10 cellular contexts compared by ENCODE assay signal in the genomic region with DNA sequence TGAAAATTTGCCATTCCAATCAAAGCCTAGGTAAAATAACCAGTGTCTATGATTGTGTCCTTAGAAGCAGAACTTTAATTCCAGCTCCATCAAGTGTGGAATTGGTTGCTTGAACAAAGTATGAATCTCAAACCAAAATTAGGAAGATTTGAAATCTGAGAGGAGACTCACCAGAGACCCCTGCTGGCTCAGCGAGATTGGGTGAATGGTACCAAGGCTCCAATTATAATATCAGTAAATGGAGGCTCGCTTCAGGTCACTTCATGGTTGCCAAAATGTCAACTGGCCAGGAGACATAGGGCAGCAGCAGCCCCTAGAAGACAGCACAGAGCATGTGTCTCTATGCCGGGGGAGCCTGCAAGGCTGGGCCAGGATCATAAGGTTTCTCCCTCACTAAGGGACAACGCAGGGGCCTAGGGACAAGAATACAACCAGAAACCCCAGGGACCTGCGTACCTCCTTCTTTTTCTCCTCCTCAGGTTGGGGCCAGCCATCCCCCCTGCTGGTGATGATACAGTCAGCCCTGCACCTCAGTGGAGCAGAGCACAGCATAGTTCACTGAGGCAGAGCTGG. TPM values are rescaled to one million over a fixed set of nuclear protein-coding genes. Genes with fewer than 3 reads are reported as not detected.
DNase-seq lines count a peak whose midpoint lies in the region; FAIRE-seq and TF ChIP-seq lines count a peak whose summit lies in the region.
"Had no signal": no experiment of that assay in that cellular context is flagged by ENCODE, and none has a peak within 500 bp of the region (broad histone marks: within the 10 kb centered on the region; RNA-seq: fewer than 3 reads in every experiment).

No MANE protein-coding gene starts in this region.

- CTCF ChIA-PET in A673 (lab: Charles Lee): no interaction called here

- TF ChIP-seq CTCF in A673 (conservative IDR thresholded peaks at IDR 0.05; ENCODE audit: low read depth, low read length): peak; percentile 64
- no peak for TF ChIP-seq CTCF in sigmoid colon (IDR thresholded peaks at IDR 0.05)
- TF ChIP-seq CTCF in coronary artery (IDR thresholded peaks at IDR 0.05): no peak

- H3K4me1 ChIP-seq in A673 (ENCODE audit: insufficient read depth, low read length, poor library complexity, severe bottlenecking) (no peaks in the 10 kb centered on the region), sigmoid colon (no peaks in the 10 kb centered on the region), small intestine (ENCODE audit: control insufficient read depth in 2 of 2, insufficient read depth in 1 of 2, low read depth in 1 of 2, low read length in 1 of 2) (no peaks in the 10 kb centered on the region)

- POLR2A ChIA-PET in A673 (lab: Charles Lee; ENCODE audit: low non-redundant PET): no interaction called here

- TF ChIP-seq EP300 in sigmoid colon (IDR thresholded peaks at IDR 0.05): no peak

- H3K36me3 ChIP-seq in A673 (ENCODE audit: insufficient read depth, low read length, poor library complexity, severe bottlenecking): peaks cover 50% of the 10 kb centered on the region
- H3K36me3 ChIP-seq in sigmoid colon: peaks cover 0 to 8% (median 2%) of the 10 kb centered on the region in 4 donors
- no peaks in the 10 kb centered on the region for H3K36me3 ChIP-seq in small intestine (ENCODE audit: control insufficient read depth in 2 of 2, insufficient read depth in 2 of 2, low read length in 2 of 2)

- H3K27ac ChIP-seq in A673 (ENCODE audit: low read depth, low read length, poor library complexity, severe bottlenecking): no peak overlapping the region
- H3K27ac ChIP-seq in sigmoid colon: no peak overlapping the region
- H3K27ac ChIP-seq in coronary artery: no peak overlapping the region
- no peak overlapping the region for H3K27ac ChIP-seq in small intestine (ENCODE audit: low read depth in 1 of 2, low read length in 1 of 2)

- no peak for TF ChIP-seq POLR2A in sigmoid colon (IDR thresholded peaks at IDR 0.05)

- BruUV-seq in A673 (replicated peaks; lab: Mats Ljungman, UMichigan): no TSS peak

- H3K4me3 ChIP-seq in A673 (ENCODE audit: low read depth, low read length, poor library complexity, severe bottlenecking) (no peak overlapping the region), sigmoid colon (no peak overlapping the region), coronary artery (no peak overlapping the region), small intestine (ENCODE audit: low read depth in 1 of 2, low read length in 2 of 2) (no peak overlapping the region)

- DNase-seq in A673 (ENCODE audit: low spot score) (peak; percentile 25), GM19239 (ENCODE audit: insufficient read length, low spot score) (peak; percentile 15), iPS-NIHi11 (ENCODE audit: low spot score) (peak; percentile 13), sigmoid colon (no peak), coronary artery (ENCODE audit: low spot score) (no peak), small intestine (no peak), NCI-H748 treated with DMSO at 0.1 percent for 48 hours (lab: John Stamatoyannopoulos, UW) (no peak)
- peak; percentile 12 to 13 for DNase-seq in activated CD4-positive, alpha-beta T cell treated with anti-CD3 and anti-CD28 coated beads, Interleukin-2, amount 50 U/mL, for 48 hours
- DNase-seq: NCI-H2029 had no signal

- 90 to 98% methylated on average over 5 of the region's 5 CpGs for WGBS in sigmoid colon, 2 donors
- WGBS in small intestine, 3 donors: 87 to 97% (median 90%) methylated on average over 5 of the region's 5 CpGs

- H3K9me3 ChIP-seq in A673 (ENCODE audit: low read depth, low read length, poor library complexity, severe bottlenecking) (no peaks in the 10 kb centered on the region), sigmoid colon (no peaks in the 10 kb centered on the region), small intestine (ENCODE audit: control insufficient read depth, low read depth) (no peaks in the 10 kb centered on the region)

- FAIRE-seq in GM19239 (lab: Jason Lieb, UNC): peak; percentile 85
- FAIRE-seq in small intestine (lab: Jason Lieb, UNC): no peak
- FAIRE-seq: GM18507 had no signal

- intact Hi-C loops in A673 (cut with micrococcal nuclease; ENCODE audit: unreplicated experiment): no loop called here
- intact Hi-C loops in sigmoid colon (cut with DNase I): no loop called here

- no peaks in the 10 kb centered on the region for H3K27me3 ChIP-seq in A673 (replicated peaks; ENCODE audit: insufficient read depth, low read depth, low read length, poor library complexity)
- no peaks in the 10 kb centered on the region for H3K27me3 ChIP-seq in sigmoid colon
- H3K27me3 ChIP-seq in small intestine (ENCODE audit: control insufficient read depth in 2 of 2, insufficient read depth in 2 of 2, low read length in 2 of 2): no peaks in the 10 kb centered on the region

RNA-seq across cellular contexts. Expression of a gene that starts 14.0 kb away (rescaled TPM):
- 28.8 and 30.2 TPM in 2 replicates for total RNA-seq in A673 (2021)
- 1 to 10 TPM; 3.1 to 7.9 (median 4.8) TPM for total RNA-seq in sigmoid colon
- polyA plus RNA-seq in sigmoid colon: 1 to 10 TPM in 1 of 3 donors, under 1 TPM in 2; 0.60 to 3.6 (median 0.92) TPM
- 1 to 10 TPM in 2 of 3 donors, under 1 TPM in 1; 0.89 to 3.1 (median 1.1) TPM for polyA plus RNA-seq in small intestine

Comparison
In these comparisons a context has a peak if more than half of its experiments do, and no peak if none do; other contexts are left out.
1. DNase-seq: peak in A673 (single experiment), GM19239 (single experiment), activated CD4-positive, alpha-beta T cell treated with anti-CD3 and anti-CD28 coated beads, Interleukin-2, amount 50 U/mL, for 48 hours (2 of 2) and iPS-NIHi11 (single experiment); none in sigmoid colon (single experiment), coronary artery (single experiment), small intestine (single experiment) and NCI-H748 treated with DMSO at 0.1 percent for 48 hours (single experiment).